ENCODE assay signal across 13 cellular contexts in genomic region chr7:101436857-101437576, GRCh38.
DNase-seq lines count a peak whose midpoint lies in the region; ATAC-seq lines count a peak whose summit lies in the region.
"Had no signal": no experiment of that assay in that cellular context is flagged by ENCODE, and none has a peak within 500 bp of the region (broad histone marks: within the 10 kb centered on the region; RNA-seq: fewer than 3 reads in every experiment).

No MANE protein-coding gene starts in this region.

- DNase-seq in COLO829 (ENCODE audit: low spot score) = peak; percentile 57
- peak; percentile 59 for DNase-seq in HT-29 (ENCODE audit: low spot score)
- DNase-seq in SW480 (ENCODE audit: low spot score) = peak; percentile 62
- DNase-seq in left colon = peak in 1 of 2 donors; percentile 15
- DNase-seq in NCI-H510A (lab: John Stamatoyannopoulos, UW) = no peak
- DNase-seq: cortex of kidney, naive B cell, NCI-H226, right cardiac atrium, stomach had no signal

- ATAC-seq in left colon (peak; percentile 38), HG02885 (IDR thresholded peaks at IDR 0.05; ENCODE audit: poor library complexity, unreplicated experiment) (no peak), HG03520 (IDR thresholded peaks at IDR 0.05; ENCODE audit: unreplicated experiment) (no peak), HG03378 (IDR thresholded peaks at IDR 0.05; ENCODE audit: unreplicated experiment) (no peak)
- ATAC-seq: right cardiac atrium had no signal

- intact Hi-C loops in left colon (cut with DNase I, micrococcal nuclease) = no loop called here
